ENCODE assay signal across 38 cellular contexts in the genomic region with DNA sequence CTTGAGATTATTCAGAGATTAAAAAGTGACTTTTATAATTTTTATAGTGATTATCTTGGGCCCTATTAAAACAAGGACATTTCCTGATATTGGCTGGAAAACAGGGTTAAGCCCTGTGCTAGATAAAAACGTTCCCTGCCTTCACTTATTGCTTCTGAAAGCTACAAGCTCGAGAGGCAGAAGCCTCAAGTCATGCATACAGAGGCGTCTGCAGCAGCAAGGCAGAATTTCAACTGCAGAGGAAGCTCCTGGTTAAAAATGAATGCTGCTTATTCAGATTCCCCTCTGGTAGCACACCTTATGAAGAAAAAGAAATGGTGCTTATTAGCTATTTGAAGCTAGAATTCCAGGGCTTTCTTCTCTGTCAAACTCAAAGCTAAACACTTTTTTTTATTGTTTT.
"Had no signal": no experiment of that assay in that cellular context is flagged by ENCODE, and none has a peak within 500 bp of the region (broad histone marks: within the 10 kb centered on the region; RNA-seq: fewer than 3 reads in every experiment).

No MANE protein-coding gene starts in this region.

- H3K27ac ChIP-seq: adrenal gland, body of pancreas, brain microvascular endothelial cell, breast epithelium, VCaP had no signal

- H3K4me1 Mint-ChIP-seq: activated B cell treated with CpG ODN at 0.5 μM for 24 hours; activated CD4-positive, alpha-beta T cell treated with anti-CD3 and anti-CD28 coated beads, Interleukin-2, amount 10 ng/mL, durations not matched to agents 24 days and 14 days; activated naive CD8-positive, alpha-beta T cell treated with anti-CD3 and anti-CD28 coated beads for 36 hours; activated T-helper 17 cell treated with anti-CD3 and anti-CD28 coated beads, Interleukin-2, amount 50 U/mL, for 72 hours; central memory CD8-positive, alpha-beta T cell had no signal

- H3K27ac Mint-ChIP-seq: activated B cell treated with CpG ODN at 0.5 μM for 24 hours; activated CD4-positive, alpha-beta memory T cell treated with anti-CD3 and anti-CD28 coated beads for 36 hours; activated CD4-positive, alpha-beta T cell treated with anti-CD3 and anti-CD28 coated beads, Interleukin-2, amount 10 ng/mL, durations not matched to agents 24 days and 14 days; activated CD8-positive, alpha-beta T cell treated with anti-CD3 and anti-CD28 coated beads for 36 hours; activated naive CD4-positive, alpha-beta T cell treated with anti-CD3 and anti-CD28 coated beads for 36 hours; activated naive CD4-positive, alpha-beta T cell treated with anti-CD3 and anti-CD28 coated beads, Interleukin-2, amount 50 U/mL, for 72 hours; activated naive CD8-positive, alpha-beta T cell treated with anti-CD3 and anti-CD28 coated beads for 36 hours; activated T-cell treated with anti-CD3 and anti-CD28 coated beads, Interleukin-2, amount 50 U/mL, for 72 hours; activated T-helper 1 cell treated with anti-CD3 and anti-CD28 coated beads, Interleukin-12 subunit alpha, Interleukin-12 subunit beta, Interleukin-2, Interleukin-4 antibody, amounts not matched to agents 30 ng/mL and 10 ng/mL and 1 ng/mL, durations not matched to agents 14 hours and 24 hours and 36 hours; activated T-helper 17 cell treated with anti-CD3 and anti-CD28 coated beads, Interleukin-2, amount 50 U/mL, for 72 hours; T-helper 1 cell treated with Interleukin-12 subunit alpha and Interleukin-12 subunit beta and Interleukin-4 antibody, amounts not matched to agents 30 μg/mL and 1 μg/mL, for 36 hours; T-helper 2 cell treated with Interferon-gamma antibody and Interleukin-4, amounts not matched to agents 5 μg/mL and 100 μg/mL, for 36 hours had no signal

- H3K4me1 ChIP-seq: adrenal gland, body of pancreas, breast epithelium had no signal

- ATAC-seq: activated CD8-positive, alpha-beta T cell treated with anti-CD3 and anti-CD28 coated beads for 36 hours; activated naive CD4-positive, alpha-beta T cell treated with anti-CD3 and anti-CD28 coated beads, Interleukin-2, amount 50 U/mL, for 72 hours; activated T-cell treated with anti-CD3 and anti-CD28 coated beads, Interleukin-2, amount 50 U/mL, for 4 hours; activated T-cell treated with anti-CD3 and anti-CD28 coated beads, Interleukin-2, amount 50 U/mL, for 72 hours; activated T-helper 17 cell treated with anti-CD3 and anti-CD28 coated beads, Interleukin-2, amount 50 U/mL, for 72 hours; body of pancreas had no signal

- H3K36me3 Mint-ChIP-seq: activated CD4-positive, alpha-beta memory T cell treated with anti-CD3 and anti-CD28 coated beads for 36 hours; activated naive CD4-positive, alpha-beta T cell treated with anti-CD3 and anti-CD28 coated beads, Interleukin-2, amount 50 U/mL, for 72 hours; activated naive CD8-positive, alpha-beta T cell treated with anti-CD3 and anti-CD28 coated beads for 36 hours had no signal

- H3K27me3 ChIP-seq: adrenal gland, body of pancreas, brain microvascular endothelial cell, breast epithelium had no signal

- FAIRE-seq: astrocyte, TTC549 had no signal

- H3K9me3 Mint-ChIP-seq: activated B cell treated with CpG ODN at 0.5 μM for 24 hours; activated CD4-positive, alpha-beta memory T cell treated with anti-CD3 and anti-CD28 coated beads for 36 hours; activated CD4-positive, alpha-beta T cell treated with anti-CD3 and anti-CD28 coated beads, Interleukin-2, amount 10 ng/mL, durations not matched to agents 24 days and 14 days; activated CD8-positive, alpha-beta T cell treated with anti-CD3 and anti-CD28 coated beads for 36 hours; activated naive CD4-positive, alpha-beta T cell treated with anti-CD3 and anti-CD28 coated beads for 36 hours; activated naive CD8-positive, alpha-beta T cell treated with anti-CD3 and anti-CD28 coated beads for 36 hours; activated T-cell treated with anti-CD3 and anti-CD28 coated beads, Interleukin-2, amount 50 U/mL, for 4 hours; activated T-helper 1 cell treated with anti-CD3 and anti-CD28 coated beads, Interleukin-12 subunit alpha, Interleukin-12 subunit beta, Interleukin-2, Interleukin-4 antibody, amounts not matched to agents 30 ng/mL and 10 ng/mL and 1 ng/mL, durations not matched to agents 14 hours and 24 hours and 36 hours; activated T-helper 17 cell treated with anti-CD3 and anti-CD28 coated beads, Interleukin-2, amount 50 U/mL, for 72 hours; central memory CD8-positive, alpha-beta T cell; T-helper 1 cell treated with Interleukin-12 subunit alpha and Interleukin-12 subunit beta and Interleukin-4 antibody, amounts not matched to agents 30 μg/mL and 1 μg/mL, for 36 hours; T-helper 2 cell treated with Interferon-gamma antibody and Interleukin-4, amounts not matched to agents 5 μg/mL and 100 μg/mL, for 36 hours had no signal

- H3K4me3 Mint-ChIP-seq: activated B cell treated with CpG ODN at 0.5 μM for 24 hours; activated CD4-positive, alpha-beta memory T cell treated with anti-CD3 and anti-CD28 coated beads for 36 hours; activated CD4-positive, alpha-beta T cell treated with anti-CD3 and anti-CD28 coated beads, Interleukin-2, amount 10 ng/mL, durations not matched to agents 24 days and 14 days; activated CD8-positive, alpha-beta T cell treated with anti-CD3 and anti-CD28 coated beads for 36 hours; activated naive CD4-positive, alpha-beta T cell treated with anti-CD3 and anti-CD28 coated beads for 36 hours; activated naive CD8-positive, alpha-beta T cell treated with anti-CD3 and anti-CD28 coated beads for 36 hours; activated T-cell treated with anti-CD3 and anti-CD28 coated beads, Interleukin-2, amount 50 U/mL, for 4 hours; activated T-cell treated with anti-CD3 and anti-CD28 coated beads, Interleukin-2, amount 50 U/mL, for 72 hours; activated T-helper 1 cell treated with anti-CD3 and anti-CD28 coated beads, Interleukin-12 subunit alpha, Interleukin-12 subunit beta, Interleukin-2, Interleukin-4 antibody, amounts not matched to agents 30 ng/mL and 10 ng/mL and 1 ng/mL, durations not matched to agents 14 hours and 24 hours and 36 hours; activated T-helper 17 cell treated with anti-CD3 and anti-CD28 coated beads, Interleukin-2, amount 50 U/mL, for 72 hours; central memory CD8-positive, alpha-beta T cell; T-helper 1 cell treated with Interleukin-12 subunit alpha and Interleukin-12 subunit beta and Interleukin-4 antibody, amounts not matched to agents 30 μg/mL and 1 μg/mL, for 36 hours; T-helper 2 cell treated with Interferon-gamma antibody and Interleukin-4, amounts not matched to agents 5 μg/mL and 100 μg/mL, for 36 hours had no signal

- DNase-seq: activated B cell treated with CpG ODN at 0.5 μM for 24 hours; activated CD4-positive, alpha-beta memory T cell treated with anti-CD3 and anti-CD28 coated beads for 36 hours; activated CD4-positive, alpha-beta T cell treated with anti-CD3 and anti-CD28 coated beads for 4 hours; activated CD4-positive, alpha-beta T cell treated with anti-CD3 and anti-CD28 coated beads, Interleukin-2, amount 10 ng/mL, durations not matched to agents 24 days and 14 days; activated CD4-positive, alpha-beta T cell treated with anti-CD3 and anti-CD28 coated beads, Interleukin-2, amount 50 U/mL, for 1 hour; activated CD4-positive, alpha-beta T cell treated with anti-CD3 and anti-CD28 coated beads, Interleukin-2, amount 50 U/mL, for 4 hours; activated CD4-positive, CD25-positive, alpha-beta regulatory T cell treated with anti-CD3 and anti-CD28 coated beads, Interleukin-2, amount 50 U/mL, for 72 hours; activated CD8-positive, alpha-beta memory T cell treated with anti-CD3 and anti-CD28 coated beads, Interleukin-2, amount 50 U/mL, for 4 hours; activated CD8-positive, alpha-beta T cell treated with anti-CD3 and anti-CD28 coated beads for 36 hours; activated effector memory CD4-positive, alpha-beta T cell treated with anti-CD3 and anti-CD28 coated beads, Interleukin-2, amount 50 U/mL, for 16 hours; activated gamma-delta T cell treated with Interleukin-2 at 50 U/mL for 16 hours; activated naive CD4-positive, alpha-beta T cell; activated naive CD4-positive, alpha-beta T cell treated with anti-CD3 and anti-CD28 coated beads for 36 hours; activated naive CD4-positive, alpha-beta T cell treated with anti-CD3 and anti-CD28 coated beads, Interleukin-2, amount 50 U/mL, for 16 hours; activated naive CD8-positive, alpha-beta T cell treated with anti-CD3 and anti-CD28 coated beads for 36 hours; activated T-cell treated with anti-CD3 and anti-CD28 coated beads for 4 hours; activated T-cell treated with anti-CD3 and anti-CD28 coated beads, Interleukin-2, amount 50 U/mL, for 1 hour; activated T-cell treated with anti-CD3 and anti-CD28 coated beads, Interleukin-2, amount 50 U/mL, for 4 hours; activated T-cell treated with anti-CD3 and anti-CD28 coated beads, Interleukin-2, amount 50 U/mL, for 72 hours; adrenal gland; amniotic stem cell; aorta; body of pancreas; brain microvascular endothelial cell; cerebellar nuclear complex; T-helper 1 cell; T-helper 2 cell; T-helper 9 cell had no signal

- H3K9me3 ChIP-seq: adrenal gland, body of pancreas, breast epithelium had no signal

- H3K27me3 Mint-ChIP-seq: activated CD4-positive, alpha-beta memory T cell treated with anti-CD3 and anti-CD28 coated beads for 36 hours; activated CD4-positive, alpha-beta T cell treated with anti-CD3 and anti-CD28 coated beads, Interleukin-2, amount 10 ng/mL, durations not matched to agents 24 days and 14 days; activated CD8-positive, alpha-beta T cell treated with anti-CD3 and anti-CD28 coated beads for 36 hours; activated T-helper 17 cell treated with anti-CD3 and anti-CD28 coated beads, Interleukin-2, amount 50 U/mL, for 72 hours; central memory CD8-positive, alpha-beta T cell had no signal

- H3K4me3 ChIP-seq: adrenal gland, body of pancreas, breast epithelium had no signal

- H3K36me3 ChIP-seq: adrenal gland, breast epithelium had no signal
